8 cellular contexts compared by ENCODE assay signal in the genomic region with DNA sequence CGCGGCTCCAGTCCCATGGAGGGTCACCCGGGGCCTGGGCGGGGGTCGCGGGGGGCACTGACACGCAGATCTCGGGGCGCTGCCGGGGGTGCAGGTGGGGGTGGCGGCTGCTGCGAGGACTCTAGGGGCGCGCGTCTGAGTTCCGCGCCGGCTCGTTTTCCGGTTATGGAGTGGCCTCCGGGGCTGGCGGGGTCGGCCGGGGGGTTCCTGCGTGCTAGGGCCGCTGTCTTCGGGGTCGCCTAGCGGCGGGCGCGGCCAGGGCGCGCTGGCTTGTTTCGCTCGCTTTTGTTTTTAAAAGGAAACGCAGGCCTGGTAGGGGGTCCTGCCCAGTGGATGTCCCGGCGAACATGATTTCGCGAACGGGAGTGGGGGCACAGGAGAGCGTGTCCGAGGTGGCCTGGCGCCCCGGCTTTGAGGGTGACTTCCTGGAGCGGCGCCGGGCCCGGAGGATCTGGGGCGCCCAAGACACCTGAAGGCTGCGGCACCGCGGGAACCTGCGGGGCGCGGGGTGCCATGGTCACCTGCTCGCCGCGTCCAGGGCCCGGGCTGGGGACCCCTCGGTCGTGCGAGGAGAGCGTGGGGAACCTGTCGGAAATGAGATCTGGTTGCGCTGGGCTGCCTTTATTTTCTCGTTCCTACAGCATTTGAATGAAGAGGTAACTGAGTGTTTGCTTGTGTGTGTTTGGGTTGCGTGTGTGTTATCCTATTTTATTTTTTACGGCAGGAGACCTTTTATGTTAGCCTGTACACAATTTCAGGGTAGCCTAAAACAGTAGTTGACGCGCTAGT. TPM values are rescaled to one million over a fixed set of nuclear protein-coding genes. Genes with fewer than 3 reads are reported as not detected.
DNase-seq lines count a peak whose midpoint lies in the region; ATAC-seq and TF ChIP-seq lines count a peak whose summit lies in the region.

No MANE protein-coding gene starts in this region.

- H3K27me3 ChIP-seq in CD8-positive, alpha-beta memory T cell (ENCODE audit: insufficient read depth, low read length, poor library complexity, severe bottlenecking) = no peaks in the 10 kb centered on the region
- H3K27me3 ChIP-seq in parathyroid adenoma (ENCODE audit: control insufficient read depth, insufficient read depth, low read length) = no peaks in the 10 kb centered on the region

- H2AFZ ChIP-seq in parathyroid adenoma = no peak overlapping the region

- peak overlapping the region; percentile 60 for H3K27ac ChIP-seq in CD8-positive, alpha-beta memory T cell (ENCODE audit: low read depth, low read length)
- peak overlapping the region; percentile 88 for H3K27ac ChIP-seq in parathyroid adenoma

- peak; percentile 17 to 68 (median 42) for DNase-seq in CD8-positive, alpha-beta memory T cell
- DNase-seq in NB4 (ENCODE audit: low read depth) = peak; percentile 55
- DNase-seq in activated T-helper 1 cell treated with anti-CD3 and anti-CD28 coated beads, Interleukin-12 subunit alpha, Interleukin-12 subunit beta, Interleukin-2, Interleukin-4 antibody, amounts not matched to agents 30 ng/mL and 10 ng/mL and 1 ng/mL, durations not matched to agents 14 hours and 24 hours and 36 hours (ENCODE audit: low spot score) = peak; percentile 31
- DNase-seq in fibroblast of the aortic adventitia (ENCODE audit: low read depth) = no peak
- DNase-seq in GF-D8 (lab: John Stamatoyannopoulos, UW) = no peak
- no peak for DNase-seq in MV-4-11 (lab: John Stamatoyannopoulos, UW)

- no peaks in the 10 kb centered on the region for H3K9me3 ChIP-seq in CD8-positive, alpha-beta memory T cell (ENCODE audit: low read length)
- no peaks in the 10 kb centered on the region for H3K9me3 ChIP-seq in parathyroid adenoma (ENCODE audit: control insufficient read depth, low read length)

- H3K4me3 Mint-ChIP-seq in CD8-positive, alpha-beta memory T cell = peak overlapping the region; percentile 82 to 96 (median 90)
- peak overlapping the region; percentile 92 for H3K4me3 Mint-ChIP-seq in activated T-helper 1 cell treated with anti-CD3 and anti-CD28 coated beads, Interleukin-12 subunit alpha, Interleukin-12 subunit beta, Interleukin-2, Interleukin-4 antibody, amounts not matched to agents 30 ng/mL and 10 ng/mL and 1 ng/mL, durations not matched to agents 14 hours and 24 hours and 36 hours

- peaks cover 0 to 20% (median 4%) of the 10 kb centered on the region in 3 donors for H3K36me3 Mint-ChIP-seq in CD8-positive, alpha-beta memory T cell
- H3K36me3 Mint-ChIP-seq in activated T-helper 1 cell treated with anti-CD3 and anti-CD28 coated beads, Interleukin-12 subunit alpha, Interleukin-12 subunit beta, Interleukin-2, Interleukin-4 antibody, amounts not matched to agents 30 ng/mL and 10 ng/mL and 1 ng/mL, durations not matched to agents 14 hours and 24 hours and 36 hours (ENCODE audit: low read depth) = peaks cover 34% of the 10 kb centered on the region

- peak overlapping the region; percentile 89 for H3K9ac ChIP-seq in parathyroid adenoma

- peaks cover 0 to 1% of the 10 kb centered on the region in 2 donors for H3K27me3 Mint-ChIP-seq in CD8-positive, alpha-beta memory T cell
- peaks cover 4% of the 10 kb centered on the region for H3K27me3 Mint-ChIP-seq in activated T-helper 1 cell treated with anti-CD3 and anti-CD28 coated beads, Interleukin-12 subunit alpha, Interleukin-12 subunit beta, Interleukin-2, Interleukin-4 antibody, amounts not matched to agents 30 ng/mL and 10 ng/mL and 1 ng/mL, durations not matched to agents 14 hours and 24 hours and 36 hours (ENCODE audit: insufficient read depth)

- H3K4me3 ChIP-seq in CD8-positive, alpha-beta memory T cell (ENCODE audit: low read length) = peak overlapping the region; percentile 76
- H3K4me3 ChIP-seq in NB4 (ENCODE audit: low read depth, low read length) (peak overlapping the region; percentile 87), fibroblast of the aortic adventitia (ENCODE audit: low read depth, low read length) (peak overlapping the region; percentile 88), parathyroid adenoma (ENCODE audit: low read depth, low read length) (peak overlapping the region; percentile 71)

- ATAC-seq in GM21526 (IDR thresholded peaks at IDR 0.05; ENCODE audit: low FRiP score, unreplicated experiment) = peak; percentile 26

- CTCF ChIA-PET in CD8-positive, alpha-beta memory T cell (lab: Charles Lee) = interaction anchor here (1.2 kb wide), 1 partner anchor 36 kb away, joined by 3 read pairs; no protein-coding TSS in a partner anchor

- H3K36me3 ChIP-seq in CD8-positive, alpha-beta memory T cell (ENCODE audit: insufficient read depth, low read length) = no peaks in the 10 kb centered on the region
- H3K36me3 ChIP-seq in parathyroid adenoma (ENCODE audit: control insufficient read depth, insufficient read depth, low read length) = no peaks in the 10 kb centered on the region

- TF ChIP-seq CTCF in NB4 (IDR thresholded peaks at IDR 0.05; ENCODE audit: low read depth, low read length) (no peak), fibroblast of the aortic adventitia (IDR thresholded peaks at IDR 0.05; ENCODE audit: insufficient read depth, low read length) (peak; percentile 16), parathyroid adenoma (IDR thresholded peaks at IDR 0.05) (no peak)

- peaks cover 23% of the 10 kb centered on the region for H3K4me1 ChIP-seq in CD8-positive, alpha-beta memory T cell (ENCODE audit: insufficient read depth, low read length)
- H3K4me1 ChIP-seq in parathyroid adenoma = peaks cover 6% of the 10 kb centered on the region

- peak overlapping the region; percentile 92 for H3K4me2 ChIP-seq in parathyroid adenoma (ENCODE audit: low read length)

- POLR2A ChIA-PET in CD8-positive, alpha-beta memory T cell (lab: Charles Lee) = interaction anchor here (0.6 to 1.0 kb wide), 2 partner anchors 40 to 552 kb away, joined by 4 read pairs; no protein-coding TSS in a partner anchor

- H3K79me2 ChIP-seq in parathyroid adenoma = peaks cover 16% of the 10 kb centered on the region

- no peaks in the 10 kb centered on the region for H3K9me3 Mint-ChIP-seq in CD8-positive, alpha-beta memory T cell
- no peaks in the 10 kb centered on the region for H3K9me3 Mint-ChIP-seq in activated T-helper 1 cell treated with anti-CD3 and anti-CD28 coated beads, Interleukin-12 subunit alpha, Interleukin-12 subunit beta, Interleukin-2, Interleukin-4 antibody, amounts not matched to agents 30 ng/mL and 10 ng/mL and 1 ng/mL, durations not matched to agents 14 hours and 24 hours and 36 hours

- intact Hi-C loops in activated T-helper 1 cell treated with anti-CD3 and anti-CD28 coated beads, Interleukin-12 subunit alpha, Interleukin-12 subunit beta, Interleukin-2, Interleukin-4 antibody, amounts not matched to agents 30 ng/mL and 10 ng/mL and 1 ng/mL, durations not matched to agents 14 hours and 24 hours and 36 hours (cut with micrococcal nuclease) = loop anchor here (1.0 to 5.0 kb wide), 5 partner anchors 24 to 331 kb away; no protein-coding TSS in a partner anchor

- peaks cover 22 to 38% (median 36%) of the 10 kb centered on the region in 3 donors for H3K4me1 Mint-ChIP-seq in CD8-positive, alpha-beta memory T cell
- H3K4me1 Mint-ChIP-seq in activated T-helper 1 cell treated with anti-CD3 and anti-CD28 coated beads, Interleukin-12 subunit alpha, Interleukin-12 subunit beta, Interleukin-2, Interleukin-4 antibody, amounts not matched to agents 30 ng/mL and 10 ng/mL and 1 ng/mL, durations not matched to agents 14 hours and 24 hours and 36 hours (ENCODE audit: low read depth) = peaks cover 31% of the 10 kb centered on the region

- peak overlapping the region; percentile 52 to 92 (median 85) for H3K27ac Mint-ChIP-seq in CD8-positive, alpha-beta memory T cell
- H3K27ac Mint-ChIP-seq in activated T-helper 1 cell treated with anti-CD3 and anti-CD28 coated beads, Interleukin-12 subunit alpha, Interleukin-12 subunit beta, Interleukin-2, Interleukin-4 antibody, amounts not matched to agents 30 ng/mL and 10 ng/mL and 1 ng/mL, durations not matched to agents 14 hours and 24 hours and 36 hours = peak overlapping the region; percentile 79

- TF ChIP-seq POLR2A in NB4 (IDR thresholded peaks at IDR 0.05; ENCODE audit: extremely low read depth, insufficient read length) = no peak

RNA-seq across cellular contexts. Expression of gene ETS2, which starts 0.6 kb away (rescaled TPM):
- 10 to 100 TPM; 37.9 to 39.7 TPM for total RNA-seq in CD8-positive, alpha-beta memory T cell
- polyA plus RNA-seq in CD8-positive, alpha-beta memory T cell = 9.7 TPM
- total RNA-seq in activated T-helper 1 cell treated with anti-CD3 and anti-CD28 coated beads, Interleukin-12 subunit alpha, Interleukin-12 subunit beta, Interleukin-2, Interleukin-4 antibody, amounts not matched to agents 30 ng/mL and 10 ng/mL and 1 ng/mL, durations not matched to agents 14 hours and 24 hours and 36 hours = 22.9 and 25.8 TPM in 2 replicates
- 7.5 and 62.6 TPM in 2 replicates for total RNA-seq in fibroblast of the aortic adventitia (ENCODE audit: low replicate concordance)

Comparison
In these comparisons a context has a peak if more than half of its experiments do, and no peak if none do; other contexts are left out.
1. DNase-seq: peak in CD8-positive, alpha-beta memory T cell (5 of 5), NB4 (single experiment) and activated T-helper 1 cell treated with anti-CD3 and anti-CD28 coated beads, Interleukin-12 subunit alpha, Interleukin-12 subunit beta, Interleukin-2, Interleukin-4 antibody, amounts not matched to agents 30 ng/mL and 10 ng/mL and 1 ng/mL, durations not matched to agents 14 hours and 24 hours and 36 hours (single experiment); none in fibroblast of the aortic adventitia (single experiment), GF-D8 (single experiment) and MV-4-11 (single experiment).
2. Peak in every context shown above with its lines, with median percentiles within 50 percentile points of each other: H3K4me3 ChIP-seq.